ENCODE assay signal across 18 cellular contexts in the genomic region with DNA sequence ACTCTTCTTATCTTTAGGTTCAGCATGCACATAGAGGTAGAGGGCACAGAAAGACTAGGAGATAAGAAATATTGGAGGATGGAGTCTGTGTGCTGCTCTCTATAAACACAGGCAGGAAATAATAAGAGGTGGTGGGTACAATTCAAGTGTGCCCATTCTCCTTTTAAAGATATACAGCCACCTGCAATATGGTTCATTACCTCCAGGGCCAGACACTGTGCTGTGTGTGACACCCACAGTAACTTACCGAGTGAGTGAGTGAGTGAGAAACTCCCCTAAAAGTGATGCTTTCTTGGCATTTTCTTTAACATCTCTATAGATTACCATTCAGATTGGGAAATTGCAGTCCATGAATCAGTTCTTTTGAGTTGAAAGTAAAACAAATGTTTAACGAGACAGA.
DNase-seq lines count a peak whose midpoint lies in the region; ATAC-seq and TF ChIP-seq lines count a peak whose summit lies in the region.
"Had no signal": no experiment of that assay in that cellular context is flagged by ENCODE, and none has a peak within 500 bp of the region (broad histone marks: within the 10 kb centered on the region; RNA-seq: fewer than 3 reads in every experiment).

No MANE protein-coding gene starts in this region.

- H3K4me1 Mint-ChIP-seq in activated CD8-positive, alpha-beta T cell treated with anti-CD3 and anti-CD28 coated beads for 36 hours (ENCODE audit: low read depth), result no peaks in the 10 kb centered on the region
- H3K4me1 Mint-ChIP-seq in activated CD8-positive, alpha-beta T cell treated with anti-CD3 and anti-CD28 coated beads, Interleukin-2, amount 10 ng/mL, durations not matched to agents 7 days and 5 days (ENCODE audit: low read depth), result no peaks in the 10 kb centered on the region
- peaks cover 17% of the 10 kb centered on the region for H3K4me1 Mint-ChIP-seq in WTC11
- H3K4me1 Mint-ChIP-seq: B cell; CD14-positive monocyte; CD8-positive, alpha-beta memory T cell had no signal

- H3K4me3 Mint-ChIP-seq in activated CD8-positive, alpha-beta T cell treated with anti-CD3 and anti-CD28 coated beads for 36 hours, result no peak overlapping the region
- no peak overlapping the region for H3K4me3 Mint-ChIP-seq in activated CD8-positive, alpha-beta T cell treated with anti-CD3 and anti-CD28 coated beads, Interleukin-2, amount 10 ng/mL, durations not matched to agents 7 days and 5 days
- H3K4me3 Mint-ChIP-seq in WTC11, result no peak overlapping the region
- H3K4me3 Mint-ChIP-seq: B cell; CD14-positive monocyte; CD4-positive, alpha-beta T cell; CD8-positive, alpha-beta memory T cell had no signal

- no peak overlapping the region for H3K4me3 ChIP-seq in H7 (ENCODE audit: insufficient read depth, low read depth, low read length)
- H3K4me3 ChIP-seq: BLaER1 treated with 17β-estradiol and CSF1 and Interleukin-3, amounts not matched to agents 10 nM and 100 nM; GM12878; GM23248 had no signal

- no peak for DNase-seq in activated CD8-positive, alpha-beta T cell treated with anti-CD3 and anti-CD28 coated beads for 36 hours
- DNase-seq in activated CD8-positive, alpha-beta T cell treated with anti-CD3 and anti-CD28 coated beads, Interleukin-2, amount 10 ng/mL, durations not matched to agents 7 days and 5 days, result no peak
- DNase-seq in H7, result peak; percentile 13
- no peak for DNase-seq in WTC11 (ENCODE audit: low spot score)
- DNase-seq in GM19238 (ENCODE audit: insufficient read length, low spot score), result no peak
- DNase-seq: CD4-positive, alpha-beta T cell; CD8-positive, alpha-beta memory T cell; DMS 273 treated with DMSO at 0.1 percent for 48 hours; DMS79; EL; GDM1; GM23248; HCEC 1CT had no signal

- CTCF ChIA-PET in activated CD8-positive, alpha-beta T cell treated with anti-CD3 and anti-CD28 coated beads for 36 hours (lab: Charles Lee), result no interaction called here
- CTCF ChIA-PET in activated CD8-positive, alpha-beta T cell treated with anti-CD3 and anti-CD28 coated beads, Interleukin-2, amount 10 ng/mL, durations not matched to agents 7 days and 5 days (lab: Charles Lee), result no interaction called here
- CTCF ChIA-PET in WTC11 (lab: Charles Lee), result no interaction called here

- H3K36me3 Mint-ChIP-seq in activated CD8-positive, alpha-beta T cell treated with anti-CD3 and anti-CD28 coated beads for 36 hours (ENCODE audit: low read depth), result no peaks in the 10 kb centered on the region
- no peaks in the 10 kb centered on the region for H3K36me3 Mint-ChIP-seq in activated CD8-positive, alpha-beta T cell treated with anti-CD3 and anti-CD28 coated beads, Interleukin-2, amount 10 ng/mL, durations not matched to agents 7 days and 5 days (ENCODE audit: low read depth)
- H3K36me3 Mint-ChIP-seq in WTC11, result no peaks in the 10 kb centered on the region
- H3K36me3 Mint-ChIP-seq: CD14-positive monocyte; CD8-positive, alpha-beta memory T cell had no signal

- POLR2A ChIA-PET in activated CD8-positive, alpha-beta T cell treated with anti-CD3 and anti-CD28 coated beads for 36 hours (lab: Charles Lee), result no interaction called here
- POLR2A ChIA-PET in activated CD8-positive, alpha-beta T cell treated with anti-CD3 and anti-CD28 coated beads, Interleukin-2, amount 10 ng/mL, durations not matched to agents 7 days and 5 days (lab: Charles Lee), result no interaction called here
- POLR2A ChIA-PET in WTC11 (lab: Charles Lee), result no interaction called here

- intact Hi-C loops in activated CD8-positive, alpha-beta T cell treated with anti-CD3 and anti-CD28 coated beads for 36 hours (cut with micrococcal nuclease), result no loop called here

- no peaks in the 10 kb centered on the region for H3K9me3 Mint-ChIP-seq in activated CD8-positive, alpha-beta T cell treated with anti-CD3 and anti-CD28 coated beads for 36 hours
- no peaks in the 10 kb centered on the region for H3K9me3 Mint-ChIP-seq in activated CD8-positive, alpha-beta T cell treated with anti-CD3 and anti-CD28 coated beads, Interleukin-2, amount 10 ng/mL, durations not matched to agents 7 days and 5 days (ENCODE audit: insufficient read depth)
- no peaks in the 10 kb centered on the region for H3K9me3 Mint-ChIP-seq in WTC11
- H3K9me3 Mint-ChIP-seq: CD4-positive, alpha-beta T cell had no signal

- no peak overlapping the region for H3K27ac Mint-ChIP-seq in activated CD8-positive, alpha-beta T cell treated with anti-CD3 and anti-CD28 coated beads for 36 hours
- H3K27ac Mint-ChIP-seq in activated CD8-positive, alpha-beta T cell treated with anti-CD3 and anti-CD28 coated beads, Interleukin-2, amount 10 ng/mL, durations not matched to agents 7 days and 5 days, result no peak overlapping the region
- H3K27ac Mint-ChIP-seq in WTC11, result no peak overlapping the region
- H3K27ac Mint-ChIP-seq: B cell; CD14-positive monocyte; CD4-positive, alpha-beta T cell; CD8-positive, alpha-beta memory T cell had no signal

- peaks cover 16% of the 10 kb centered on the region for H3K27me3 Mint-ChIP-seq in activated CD8-positive, alpha-beta T cell treated with anti-CD3 and anti-CD28 coated beads for 36 hours
- H3K27me3 Mint-ChIP-seq in activated CD8-positive, alpha-beta T cell treated with anti-CD3 and anti-CD28 coated beads, Interleukin-2, amount 10 ng/mL, durations not matched to agents 7 days and 5 days (ENCODE audit: low read depth), result peaks cover 16% of the 10 kb centered on the region
- peaks cover 16% of the 10 kb centered on the region for H3K27me3 Mint-ChIP-seq in WTC11 (ENCODE audit: low read depth)

- no peak for ATAC-seq in activated CD8-positive, alpha-beta T cell treated with anti-CD3 and anti-CD28 coated beads for 36 hours
- ATAC-seq in activated CD8-positive, alpha-beta T cell treated with anti-CD3 and anti-CD28 coated beads, Interleukin-2, amount 10 ng/mL, durations not matched to agents 7 days and 5 days, result no peak
- ATAC-seq in WTC11, result peak; percentile 72
- ATAC-seq in GM19035 (IDR thresholded peaks at IDR 0.05; ENCODE audit: unreplicated experiment), result no peak
- ATAC-seq: GM12878 had no signal

- peak; percentile 9 for TF ChIP-seq CTCF in activated CD8-positive, alpha-beta T cell treated with anti-CD3 and anti-CD28 coated beads for 36 hours (IDR thresholded peaks at IDR 0.05)
- no peak for TF ChIP-seq CTCF in WTC11 (IDR thresholded peaks at IDR 0.05)

- H3K36me3 ChIP-seq in H7 (replicated peaks; ENCODE audit: control insufficient read depth, insufficient read depth, low read length), result no peaks in the 10 kb centered on the region
- H3K36me3 ChIP-seq: BLaER1 treated with 17β-estradiol and CSF1 and Interleukin-3, amounts not matched to agents 10 nM and 100 nM had no signal

- peaks cover 12% of the 10 kb centered on the region for H3K27me3 ChIP-seq in H7 (ENCODE audit: control insufficient read depth, insufficient read depth, low read length)

TF ChIP-seq in WTC11, 78 proteins besides CTCF, POLR2A, EP300 and RAD21 (continues in another document):
- TF ChIP-seq CREM (CRISPR knock-in tag; IDR thresholded peaks at IDR 0.05) (no peak), NR1H2 (CRISPR knock-in tag; IDR thresholded peaks at IDR 0.05) (no peak), FOXJ3 (CRISPR knock-in tag; IDR thresholded peaks at IDR 0.05; ENCODE audit: borderline replicate concordance) (no peak), PRRX2 (CRISPR knock-in tag; IDR thresholded peaks at IDR 0.05) (no peak), SOX15 (CRISPR knock-in tag; IDR thresholded peaks at IDR 0.05) (no peak), ZNF138 (CRISPR knock-in tag; conservative IDR thresholded peaks at IDR 0.05) (no peak), SP1 (CRISPR knock-in tag; conservative IDR thresholded peaks at IDR 0.05) (no peak), TP53 (CRISPR knock-in tag; IDR thresholded peaks at IDR 0.05) (no peak), TEAD1 (CRISPR knock-in tag; IDR thresholded peaks at IDR 0.05) (no peak), NR3C1 (CRISPR knock-in tag; conservative IDR thresholded peaks at IDR 0.05; ENCODE audit: low read depth) (no peak), NFATC4 (CRISPR knock-in tag; IDR thresholded peaks at IDR 0.05) (no peak), MYBL2 (CRISPR knock-in tag; IDR thresholded peaks at IDR 0.05) (no peak)
- TF ChIP-seq, protein P1, sequence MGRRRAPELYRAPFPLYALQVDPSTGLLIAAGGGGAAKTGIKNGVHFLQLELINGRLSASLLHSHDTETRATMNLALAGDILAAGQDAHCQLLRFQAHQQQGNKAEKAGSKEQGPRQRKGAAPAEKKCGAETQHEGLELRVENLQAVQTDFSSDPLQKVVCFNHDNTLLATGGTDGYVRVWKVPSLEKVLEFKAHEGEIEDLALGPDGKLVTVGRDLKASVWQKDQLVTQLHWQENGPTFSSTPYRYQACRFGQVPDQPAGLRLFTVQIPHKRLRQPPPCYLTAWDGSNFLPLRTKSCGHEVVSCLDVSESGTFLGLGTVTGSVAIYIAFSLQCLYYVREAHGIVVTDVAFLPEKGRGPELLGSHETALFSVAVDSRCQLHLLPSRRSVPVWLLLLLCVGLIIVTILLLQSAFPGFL (CRISPR knock-in tag; IDR thresholded peaks at IDR 0.05; ENCODE audit: borderline replicate concordance), result no peak
- TF ChIP-seq, protein P2, sequence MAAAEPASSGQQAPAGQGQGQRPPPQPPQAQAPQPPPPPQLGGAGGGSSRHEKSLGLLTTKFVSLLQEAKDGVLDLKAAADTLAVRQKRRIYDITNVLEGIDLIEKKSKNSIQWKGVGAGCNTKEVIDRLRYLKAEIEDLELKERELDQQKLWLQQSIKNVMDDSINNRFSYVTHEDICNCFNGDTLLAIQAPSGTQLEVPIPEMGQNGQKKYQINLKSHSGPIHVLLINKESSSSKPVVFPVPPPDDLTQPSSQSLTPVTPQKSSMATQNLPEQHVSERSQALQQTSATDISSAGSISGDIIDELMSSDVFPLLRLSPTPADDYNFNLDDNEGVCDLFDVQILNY (CRISPR knock-in tag; IDR thresholded peaks at IDR 0.05), result no peak
- TF ChIP-seq, protein P3, sequence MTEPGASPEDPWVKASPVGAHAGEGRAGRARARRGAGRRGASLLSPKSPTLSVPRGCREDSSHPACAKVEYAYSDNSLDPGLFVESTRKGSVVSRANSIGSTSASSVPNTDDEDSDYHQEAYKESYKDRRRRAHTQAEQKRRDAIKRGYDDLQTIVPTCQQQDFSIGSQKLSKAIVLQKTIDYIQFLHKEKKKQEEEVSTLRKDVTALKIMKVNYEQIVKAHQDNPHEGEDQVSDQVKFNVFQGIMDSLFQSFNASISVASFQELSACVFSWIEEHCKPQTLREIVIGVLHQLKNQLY (CRISPR knock-in tag; IDR thresholded peaks at IDR 0.05), result no peak
- TF ChIP-seq, protein P4, sequence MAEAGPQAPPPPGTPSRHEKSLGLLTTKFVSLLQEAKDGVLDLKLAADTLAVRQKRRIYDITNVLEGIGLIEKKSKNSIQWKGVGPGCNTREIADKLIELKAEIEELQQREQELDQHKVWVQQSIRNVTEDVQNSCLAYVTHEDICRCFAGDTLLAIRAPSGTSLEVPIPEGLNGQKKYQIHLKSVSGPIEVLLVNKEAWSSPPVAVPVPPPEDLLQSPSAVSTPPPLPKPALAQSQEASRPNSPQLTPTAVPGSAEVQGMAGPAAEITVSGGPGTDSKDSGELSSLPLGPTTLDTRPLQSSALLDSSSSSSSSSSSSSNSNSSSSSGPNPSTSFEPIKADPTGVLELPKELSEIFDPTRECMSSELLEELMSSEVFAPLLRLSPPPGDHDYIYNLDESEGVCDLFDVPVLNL (CRISPR knock-in tag; IDR thresholded peaks at IDR 0.05; ENCODE audit: borderline replicate concordance, low read depth), result no peak
